28 cellular contexts compared by ENCODE assay signal in the genomic region with DNA sequence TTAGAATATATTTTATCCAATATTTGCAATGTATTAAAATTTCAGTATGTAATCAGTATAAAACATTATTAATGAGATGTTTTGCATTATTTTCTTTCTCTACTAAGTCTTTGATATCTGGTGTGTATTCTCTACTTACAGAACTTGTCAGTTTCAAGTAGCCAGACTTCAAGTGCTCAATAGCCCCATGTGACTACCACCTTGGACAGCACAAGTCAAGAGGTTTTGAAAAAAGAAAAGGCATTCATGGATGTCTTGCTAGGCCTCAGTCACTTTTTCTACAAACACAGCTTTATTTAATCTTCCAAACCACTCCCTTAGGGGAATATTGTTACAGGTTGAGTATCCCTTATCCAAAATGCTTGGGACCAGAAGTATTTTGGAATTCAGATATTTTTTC.
"Had no signal": no experiment of that assay in that cellular context is flagged by ENCODE, and none has a peak within 500 bp of the region (broad histone marks: within the 10 kb centered on the region; RNA-seq: fewer than 3 reads in every experiment).

No MANE protein-coding gene starts in this region.

- H3K27ac ChIP-seq: epithelial cell of prostate, gastroesophageal sphincter, ovary, psoas muscle, spleen, thoracic aorta, transverse colon had no signal

- DNase-seq: dorsolateral prefrontal cortex; effector CD4-positive, alpha-beta T cell; endodermal cell; foreskin fibroblast; heart right ventricle; hippocampal formation; immature natural killer cell; islet precursor cell; kidney glomerular epithelial cell; left colon; natural killer cell; occipital lobe; ovary; posterior cingulate gyrus; psoas muscle; retina; spleen; stimulated activated CD4-positive, alpha-beta T cell treated with anti-CD3 and anti-CD28 coated beads, Interleukin-4, amount 100 ng/mL, for 4 hours; stimulated activated naive B cell treated with anti-CD40 and anti-IgM and Interleukin-4, amounts not matched to agents 10 μg/mL and 1 μg/mL and 100 μg/mL, for 72 hours; transverse colon; upper lobe of right lung; uterus had no signal

- H3K4me3 ChIP-seq: dorsolateral prefrontal cortex, gastroesophageal sphincter, heart right ventricle, lung, ovary, psoas muscle, skin epidermis, spleen, thoracic aorta, transverse colon, upper lobe of right lung, uterus had no signal

- H3K4me1 ChIP-seq: uterus had no signal

- H3K27me3 ChIP-seq: dorsolateral prefrontal cortex, gastroesophageal sphincter, heart right ventricle, ovary, spleen, transverse colon, upper lobe of right lung, uterus had no signal

- H3K36me3 ChIP-seq: gastroesophageal sphincter, heart right ventricle, ovary, spleen, thoracic aorta, transverse colon, upper lobe of right lung, uterus had no signal

- ATAC-seq: esophagus mucosa; gastroesophageal sphincter; left colon; natural killer cell; psoas muscle; stimulated activated naive B cell treated with anti-CD40 and anti-IgM and Interleukin-4, amounts not matched to agents 10 μg/mL and 1 μg/mL and 100 μg/mL, for 72 hours; upper lobe of right lung had no signal

- H3K9me3 ChIP-seq: gastroesophageal sphincter, ovary, psoas muscle, thoracic aorta, transverse colon, upper lobe of right lung, uterus had no signal
